Comparison of ENCODE assay signal across 8 cellular contexts in the genomic region with DNA sequence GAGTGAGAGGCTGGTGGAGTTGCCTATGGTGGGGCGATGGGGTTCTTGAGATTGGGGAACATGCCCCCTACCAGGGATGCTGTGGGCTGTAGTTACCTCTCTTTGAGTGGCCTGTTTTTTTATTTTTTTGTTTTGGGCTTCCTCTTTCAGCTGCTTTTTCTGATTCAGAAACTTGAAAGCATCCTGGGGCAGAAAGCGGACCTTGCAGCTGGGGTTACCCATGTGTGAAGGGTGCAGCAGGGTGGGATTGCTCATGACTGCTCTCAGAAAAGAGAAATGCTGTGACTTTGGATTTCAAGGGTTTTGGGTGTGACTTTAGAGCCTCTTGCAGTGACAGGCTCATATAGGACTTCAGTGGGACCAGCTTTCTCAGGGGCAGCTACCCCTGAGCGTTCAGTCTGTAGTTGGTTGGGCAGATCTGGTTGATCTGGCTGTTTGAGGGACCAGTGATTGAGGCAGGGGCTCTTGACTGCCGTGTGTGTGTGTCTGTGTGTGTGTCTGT. TPM values are rescaled to one million over a fixed set of nuclear protein-coding genes. Genes with fewer than 3 reads are reported as not detected.
DNase-seq lines count a peak whose midpoint lies in the region; ATAC-seq, FAIRE-seq and TF ChIP-seq lines count a peak whose summit lies in the region.

No MANE protein-coding gene starts in this region.

- POLR2A ChIA-PET in IMR-90 (lab: Charles Lee; ENCODE audit: unreplicated experiment): interaction anchor here (1.5 kb wide), 1 partner anchor 63 kb away, joined by 4 read pairs; no protein-coding TSS in a partner anchor

- H2AK5ac ChIP-seq in IMR-90 (ENCODE audit: low read depth, low read length): peak overlapping the region; percentile 92

- peak overlapping the region; percentile 99 for H3K4me2 ChIP-seq in IMR-90 (ENCODE audit: low read depth, low read length)

- ATAC-seq in GM21367 (IDR thresholded peaks at IDR 0.05; ENCODE audit: unreplicated experiment) (peak; percentile 41), IMR-90 (ENCODE audit: low read depth) (no peak)

- peaks cover 10 to 75% of the 10 kb centered on the region in 2 experiments; a peak in 3 of 4 replicates for H3K79me1 ChIP-seq in IMR-90 (ENCODE audit: low read depth in 1 of 2, low read length in 2 of 2)

- H2AK9ac ChIP-seq in IMR-90 (replicated peaks; ENCODE audit: low read depth, low read length, poor library complexity): peak overlapping the region; percentile 96

- H2BK20ac ChIP-seq in IMR-90 (ENCODE audit: low read depth, low read length): peak overlapping the region; percentile 83

- CTCF ChIA-PET in IMR-90 (lab: Yijun Ruan, JAX): interaction anchor here (0.7 to 2.1 kb wide), 3 partner anchors 13 to 60 kb away, joined by 5 to 7 read pairs (median 6); no protein-coding TSS in a partner anchor

- peaks cover 62% of the 10 kb centered on the region for H3K4me1 Mint-ChIP-seq in nephron

- H3K18ac ChIP-seq in IMR-90 (ENCODE audit: low read depth, low read length): peak overlapping the region; percentile 79

- peak overlapping the region; percentile 71 for H3K9ac ChIP-seq in IMR-90 (ENCODE audit: low read depth, low read length)

- H3K4me3 ChIP-seq in IMR-90 (ENCODE audit: insufficient read depth, low read depth, low read length): peak overlapping the region; percentile 77
- H3K4me3 ChIP-seq in brain microvascular endothelial cell (ENCODE audit: low read depth, low read length): peak overlapping the region; percentile 42
- H3K4me3 ChIP-seq in effector memory CD4-positive, alpha-beta T cell (ENCODE audit: insufficient read depth, low read depth, low read length, poor library complexity, severe bottlenecking): no peak overlapping the region

- peak; percentile 34 for DNase-seq in GF-D8 (lab: John Stamatoyannopoulos, UW)
- DNase-seq in IMR-90: no peak
- DNase-seq in brain microvascular endothelial cell: no peak
- DNase-seq in frontal cortex (ENCODE audit: low spot score in 2 of 2): no peak
- no peak for DNase-seq in effector memory CD4-positive, alpha-beta T cell
- DNase-seq in DMS153 treated with DMSO at 0.1 percent for 48 hours (lab: John Stamatoyannopoulos, UW; ENCODE audit: unreplicated experiment): no peak

- peaks cover 62% of the 10 kb centered on the region for H4K20me1 ChIP-seq in IMR-90 (ENCODE audit: insufficient read depth, low read length)

- peak overlapping the region; percentile 50 to 66 (median 54) for H3K27ac Mint-ChIP-seq in nephron

- no peaks in the 10 kb centered on the region for H3K9me3 Mint-ChIP-seq in nephron

- in situ Hi-C loops in IMR-90 (cut with MboI; ENCODE audit: low sequenced_read_pairs) (loop anchor here (10.0 kb wide), 1 partner anchor 58 kb away; no protein-coding TSS in a partner anchor), brain microvascular endothelial cell (cut with HindIII; ENCODE audit: low pct_ligation_motif_present, low sequenced_read_pairs) (no loop called here)

- H4K5ac ChIP-seq in IMR-90 (ENCODE audit: low read depth, low read length): peak overlapping the region; percentile 21; the same call in 1 of the 2 replicates

- peak overlapping the region; percentile 78 to 89; a peak in 2 of 4 replicates for H4K8ac ChIP-seq in IMR-90 (ENCODE audit: low read depth in 2 of 2, low read length in 2 of 2)

- no peak for TF ChIP-seq RAD21 in IMR-90 (IDR thresholded peaks at IDR 0.05; ENCODE audit: low read length)

- TF ChIP-seq POLR2A in IMR-90 (IDR thresholded peaks at IDR 0.05; ENCODE audit: low read depth, low read length): no peak

- H2AFZ ChIP-seq in IMR-90 (replicated peaks; ENCODE audit: low read length, poor library complexity): peak overlapping the region; percentile 62

- peak overlapping the region; percentile 75 for H3K27ac ChIP-seq in IMR-90 (ENCODE audit: insufficient read depth, low read length)
- H3K27ac ChIP-seq in brain microvascular endothelial cell: peak overlapping the region; percentile 46
- no peak overlapping the region for H3K27ac ChIP-seq in effector memory CD4-positive, alpha-beta T cell (ENCODE audit: insufficient read depth, low read length, poor library complexity, severe bottlenecking)

- peaks cover 46% of the 10 kb centered on the region for H3K9me1 ChIP-seq in IMR-90 (ENCODE audit: insufficient read depth, low read length)

- peak overlapping the region; percentile 97 for H3K23ac ChIP-seq in IMR-90 (ENCODE audit: low read depth, low read length)

- H3K27me3 ChIP-seq in IMR-90 (ENCODE audit: control insufficient read depth, insufficient read depth, low read length): no peaks in the 10 kb centered on the region
- H3K27me3 ChIP-seq in brain microvascular endothelial cell (replicated peaks): no peaks in the 10 kb centered on the region
- no peaks in the 10 kb centered on the region for H3K27me3 ChIP-seq in effector memory CD4-positive, alpha-beta T cell (replicated peaks; ENCODE audit: control insufficient read depth, insufficient read depth, low read length, poor library complexity, severe bottlenecking)

- H4K91ac ChIP-seq in IMR-90 (ENCODE audit: insufficient read depth, low read depth, low read length): peak overlapping the region; percentile 86

- dilution Hi-C loops in IMR-90 (cut with HindIII; ENCODE audit: low sequenced_read_pairs, unreplicated experiment): no loop called here

- H3K56ac ChIP-seq in IMR-90 (ENCODE audit: extremely low read depth, insufficient read depth, low read length): peak overlapping the region; percentile 50; the same call in 1 of the 2 replicates

- no CpG with 5 or more reads among the region's 4 CpGs for WGBS in IMR-90 (ENCODE audit: extremely low coverage in 2 of 2, insufficient read length in 1 of 2), 2 experiments

- TF ChIP-seq CTCF in IMR-90 (conservative IDR thresholded peaks at IDR 0.05; ENCODE audit: low read depth, low read length): no peak
- no peak for TF ChIP-seq CTCF in brain microvascular endothelial cell (IDR thresholded peaks at IDR 0.05; ENCODE audit: low read depth, low read length, missing control alignments)
- TF ChIP-seq CTCF in nephron (IDR thresholded peaks at IDR 0.05; ENCODE audit: unreplicated experiment in 3 of 3): no peak

- H3K4me1 ChIP-seq in IMR-90 (ENCODE audit: control insufficient read depth, insufficient read depth, low read length): peaks cover 36% of the 10 kb centered on the region
- peaks cover 58% of the 10 kb centered on the region for H3K4me1 ChIP-seq in effector memory CD4-positive, alpha-beta T cell (ENCODE audit: control insufficient read depth, insufficient read depth, low read length, poor library complexity, severe bottlenecking)

- peak overlapping the region; percentile 86 for H2BK5ac ChIP-seq in IMR-90 (ENCODE audit: low read depth, low read length, poor library complexity, severe bottlenecking)

- BruUV-seq in IMR-90 (replicated peaks; lab: Mats Ljungman, UMichigan): no TSS peak

- H3K27me3 Mint-ChIP-seq in nephron (ENCODE audit: low read depth): peaks cover 3% of the 10 kb centered on the region

- peak overlapping the region; percentile 84 for H3K4ac ChIP-seq in IMR-90 (ENCODE audit: low read depth, low read length)

- peak overlapping the region; percentile 80 for H2BK120ac ChIP-seq in IMR-90 (ENCODE audit: low read depth, low read length)

- intact Hi-C loops in IMR-90 (cut with micrococcal nuclease): loop anchor here (10.0 kb wide), 1 partner anchor 552 kb away; no protein-coding TSS in a partner anchor

- no peak for FAIRE-seq in frontal cortex (lab: Jason Lieb, UNC)

- H3K14ac ChIP-seq in IMR-90 (replicated peaks; ENCODE audit: low read depth, low read length): peak overlapping the region; percentile 98

- peak overlapping the region; percentile 55; the same call in 2 of the 3 replicates for H2BK15ac ChIP-seq in IMR-90 (ENCODE audit: low read depth, low read length)

- H3K9me3 ChIP-seq in IMR-90 (ENCODE audit: control insufficient read depth, insufficient read depth, low read length): no peaks in the 10 kb centered on the region
- H3K9me3 ChIP-seq in effector memory CD4-positive, alpha-beta T cell (ENCODE audit: control insufficient read depth, low read length): no peaks in the 10 kb centered on the region

- peak overlapping the region; percentile 81 to 94 (median 82) for H3K4me3 Mint-ChIP-seq in nephron

- H3K36me3 ChIP-seq in IMR-90 (ENCODE audit: control insufficient read depth, insufficient read depth, low read length): peaks cover 18% of the 10 kb centered on the region
- no peaks in the 10 kb centered on the region for H3K36me3 ChIP-seq in brain microvascular endothelial cell (replicated peaks)
- H3K36me3 ChIP-seq in effector memory CD4-positive, alpha-beta T cell (ENCODE audit: control insufficient read depth, insufficient read depth, low read length): no peaks in the 10 kb centered on the region

- peaks cover 6% of the 10 kb centered on the region for H3K36me3 Mint-ChIP-seq in nephron (ENCODE audit: low read depth)

TF ChIP-seq in IMR-90, 13 proteins besides CTCF, POLR2A, EP300 and RAD21 (continues in another document):
- TF ChIP-seq MAZ (IDR thresholded peaks at IDR 0.05; ENCODE audit: borderline replicate concordance, low read depth, low read length): no peak
- no peak for TF ChIP-seq USF2 (IDR thresholded peaks at IDR 0.05; ENCODE audit: low read depth, low read length)
- TF ChIP-seq CHD1 (IDR thresholded peaks at IDR 0.05; ENCODE audit: low read depth, low read length): no peak
- no peak for TF ChIP-seq MXI1 (IDR thresholded peaks at IDR 0.05; ENCODE audit: borderline replicate concordance, low read depth, low read length)
- no peak for TF ChIP-seq RFX5 (IDR thresholded peaks at IDR 0.05; ENCODE audit: low read depth, low read length)
- TF ChIP-seq MAFK (IDR thresholded peaks at IDR 0.05; ENCODE audit: low read depth, low read length): no peak
- TF ChIP-seq, protein P1, sequence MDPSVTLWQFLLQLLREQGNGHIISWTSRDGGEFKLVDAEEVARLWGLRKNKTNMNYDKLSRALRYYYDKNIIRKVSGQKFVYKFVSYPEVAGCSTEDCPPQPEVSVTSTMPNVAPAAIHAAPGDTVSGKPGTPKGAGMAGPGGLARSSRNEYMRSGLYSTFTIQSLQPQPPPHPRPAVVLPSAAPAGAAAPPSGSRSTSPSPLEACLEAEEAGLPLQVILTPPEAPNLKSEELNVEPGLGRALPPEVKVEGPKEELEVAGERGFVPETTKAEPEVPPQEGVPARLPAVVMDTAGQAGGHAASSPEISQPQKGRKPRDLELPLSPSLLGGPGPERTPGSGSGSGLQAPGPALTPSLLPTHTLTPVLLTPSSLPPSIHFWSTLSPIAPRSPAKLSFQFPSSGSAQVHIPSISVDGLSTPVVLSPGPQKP (IDR thresholded peaks at IDR 0.05; ENCODE audit: borderline replicate concordance, low read depth, low read length): no peak

RNA-seq across cellular contexts. Expression of gene LIMD1, which starts 1.8 kb away (rescaled TPM):
- total RNA-seq in IMR-90 (2012; rRNA removed) (21.5 and 22.5 TPM in 2 replicates), frontal cortex (5.3 TPM)
- 20.5 and 20.9 TPM in 2 replicates for polyA plus RNA-seq in IMR-90 (2012; rRNA removed)
- 12.3 and 13.9 TPM in 2 replicates for polyA plus RNA-seq in IMR-90 (2012; cell fraction: cytosol; rRNA removed)
- 52.7 and 53.0 TPM in 2 replicates for polyA plus RNA-seq in IMR-90 (2012; cell fraction: nucleus; rRNA removed; ENCODE audit: low replicate concordance)
